In genomic region chr5:117863589-117864296, GRCh38 we compare ENCODE assay signal across 16 cellular contexts.
"Had no signal": no experiment of that assay in that cellular context is flagged by ENCODE, and none has a peak within 500 bp of the region (broad histone marks: within the 10 kb centered on the region; RNA-seq: fewer than 3 reads in every experiment).

No MANE protein-coding gene starts in this region.

- ATAC-seq: activated CD8-positive, alpha-beta memory T cell treated with anti-CD3 and anti-CD28 coated beads, Interleukin-2, amount 10 ng/mL, durations not matched to agents 7 days and 5 days; activated naive CD4-positive, alpha-beta T cell treated with anti-CD3 and anti-CD28 coated beads, Interleukin-2, amount 50 U/mL, for 72 hours; esophagus mucosa; stimulated activated naive CD8-positive, alpha-beta T cell treated with anti-CD3 and anti-CD28 coated beads, Interleukin-15, Interleukin-2, amounts not matched to agents 100 U/mL and 50 U/mL, for 24 hours had no signal

- DNase-seq: activated CD4-positive, alpha-beta T cell treated with anti-CD3 and anti-CD28 coated beads for 1 hour; activated CD4-positive, alpha-beta T cell treated with anti-CD3 and anti-CD28 coated beads, Interleukin-2, amount 50 U/mL, for 48 hours; activated CD8-positive, alpha-beta memory T cell treated with anti-CD3 and anti-CD28 coated beads, Interleukin-2, amount 10 ng/mL, durations not matched to agents 7 days and 5 days; activated effector memory CD4-positive, alpha-beta T cell treated with Interleukin-2 at 50 U/mL for 16 hours; activated T-cell treated with anti-CD3 and anti-CD28 coated beads, Interleukin-2, amount 50 U/mL, for 24 hours; amygdala; brain microvascular endothelial cell; cerebellar nuclear complex; dorsolateral prefrontal cortex; pancreas; stimulated activated CD4-positive, alpha-beta T cell treated with anti-CD3 and anti-CD28 coated beads, Interleukin-2, amount 100 ng/mL, for 48 hours; stimulated activated CD8-positive, alpha-beta memory T cell treated with anti-CD3 and anti-CD28 coated beads, Interleukin-4, amount 100 ng/mL, for 48 hours; stimulated activated naive CD8-positive, alpha-beta T cell treated with anti-CD3 and anti-CD28 coated beads, Interleukin-15, Interleukin-2, amounts not matched to agents 100 U/mL and 50 U/mL, for 24 hours; upper lobe of left lung had no signal
